23 cellular contexts compared by ENCODE assay signal in genomic region chr12:30268036-30268435, GRCh38.
"Had no signal": no experiment of that assay in that cellular context is flagged by ENCODE, and none has a peak within 500 bp of the region (broad histone marks: within the 10 kb centered on the region; RNA-seq: fewer than 3 reads in every experiment).

No MANE protein-coding gene starts in this region.

- H3K4me3 ChIP-seq: ascending aorta, breast epithelium, left ventricle myocardium inferior, lung, mucosa of descending colon, spleen, tibial nerve had no signal

- DNase-seq: activated CD4-positive, alpha-beta T cell treated with anti-CD3 and anti-CD28 coated beads for 48 hours; activated CD4-positive, alpha-beta T cell treated with anti-CD3 and anti-CD28 coated beads, Interleukin-2, amount 50 U/mL, for 48 hours; activated CD8-positive, alpha-beta memory T cell treated with anti-CD3 and anti-CD28 coated beads for 24 hours; activated effector memory CD4-positive, alpha-beta T cell treated with Interleukin-2 at 50 U/mL for 16 hours; activated naive CD4-positive, alpha-beta T cell treated with anti-CD3 and anti-CD28 coated beads for 36 hours; activated naive CD8-positive, alpha-beta T cell treated with anti-CD3 and anti-CD28 coated beads for 36 hours; effector CD8-positive, alpha-beta T cell; foreskin keratinocyte; islet precursor cell; left ventricle myocardium inferior; mucosa of descending colon; right cardiac atrium; spleen; stimulated activated naive CD4-positive, alpha-beta T cell; SW 1271; T-helper 9 cell; WERI-Rb-1 had no signal

- FAIRE-seq: colon, endometrium had no signal

- H3K27me3 ChIP-seq: ascending aorta, breast epithelium, foreskin keratinocyte, spleen, tibial nerve had no signal

- H3K4me1 ChIP-seq: ascending aorta, breast epithelium, foreskin keratinocyte, left ventricle myocardium inferior, spleen, tibial nerve had no signal

- H3K36me3 ChIP-seq: ascending aorta, breast epithelium, left ventricle myocardium inferior, spleen, tibial nerve, WERI-Rb-1 had no signal

- H3K9me3 ChIP-seq: ascending aorta had no signal

- H3K27ac ChIP-seq: ascending aorta, breast epithelium, foreskin keratinocyte, left ventricle myocardium inferior, spleen, tibial nerve, WERI-Rb-1 had no signal
